In the genomic region with DNA sequence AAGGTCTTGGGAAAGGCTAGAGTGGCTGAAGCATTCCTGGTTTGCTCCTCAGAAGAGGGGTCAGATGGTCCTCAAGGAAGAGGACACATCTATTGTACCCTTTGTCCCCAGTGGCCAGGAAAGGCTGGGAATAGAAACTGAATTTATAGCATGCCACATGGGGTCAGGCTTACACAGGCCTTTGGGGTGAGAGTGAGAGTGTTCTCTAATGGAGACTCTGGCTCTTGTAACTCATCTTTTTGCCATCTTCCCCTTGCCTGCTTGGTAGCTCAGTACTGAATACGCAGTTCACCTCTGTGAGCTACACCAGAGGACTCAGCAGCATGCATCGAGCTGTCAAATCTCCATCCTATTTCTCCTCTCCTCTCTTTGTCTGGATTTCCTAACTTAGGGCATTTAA, we compare ENCODE assay signal across 9 cellular contexts.
DNase-seq lines count a peak whose midpoint lies in the region; ATAC-seq, FAIRE-seq and TF ChIP-seq lines count a peak whose summit lies in the region.
"Had no signal": no experiment of that assay in that cellular context is flagged by ENCODE, and none has a peak within 500 bp of the region (broad histone marks: within the 10 kb centered on the region; RNA-seq: fewer than 3 reads in every experiment).

No MANE protein-coding gene starts in this region.

- no peak overlapping the region for H3K18ac ChIP-seq in IMR-90 (ENCODE audit: low read depth, low read length)

- no peak overlapping the region for H2BK15ac ChIP-seq in IMR-90 (ENCODE audit: low read depth, low read length)

- no peaks in the 10 kb centered on the region for H3K9me3 ChIP-seq in IMR-90 (ENCODE audit: control insufficient read depth, insufficient read depth, low read length)
- H3K9me3 ChIP-seq in liver (ENCODE audit: control insufficient read depth in 4 of 4, low read length in 3 of 4): no peaks in the 10 kb centered on the region

- no peaks in the 10 kb centered on the region for H4K20me1 ChIP-seq in IMR-90 (ENCODE audit: insufficient read depth, low read length)

- dilution Hi-C loops in IMR-90 (cut with HindIII; ENCODE audit: low sequenced_read_pairs, unreplicated experiment): no loop called here

- DNase-seq in D721Med (ENCODE audit: insufficient read length, low spot score) (no peak), IMR-90 (peak; percentile 23), head of caudate nucleus (no peak), lower leg skin (ENCODE audit: low spot score in 2 of 2) (no peak)
- no peak for DNase-seq in activated CD4-positive, CD25-positive, alpha-beta regulatory T cell (lab: John Stamatoyannopoulos, UW)

- no peak overlapping the region for H3K4me2 ChIP-seq in IMR-90 (ENCODE audit: low read depth, low read length)

- H3K4ac ChIP-seq in IMR-90 (ENCODE audit: low read depth, low read length): no peak overlapping the region

- no peak overlapping the region for H2AFZ ChIP-seq in IMR-90 (replicated peaks; ENCODE audit: low read length, poor library complexity)

- no peak overlapping the region for H2AK5ac ChIP-seq in IMR-90 (ENCODE audit: low read depth, low read length)

- H4K5ac ChIP-seq in IMR-90 (ENCODE audit: low read depth, low read length): no peak overlapping the region

- no peak overlapping the region for H3K4me3 ChIP-seq in IMR-90 (ENCODE audit: insufficient read depth, low read depth, low read length)
- no peak overlapping the region for H3K4me3 ChIP-seq in liver (ENCODE audit: low read depth in 1 of 3, low read length in 3 of 3)
- H3K4me3 ChIP-seq in lower leg skin (ENCODE audit: low read depth, poor library complexity, severe bottlenecking): no peak overlapping the region
- H3K4me3 ChIP-seq: SK-N-MC had no signal

- no peak overlapping the region for H4K8ac ChIP-seq in IMR-90 (ENCODE audit: low read depth in 2 of 2, low read length in 2 of 2)

- TF ChIP-seq RAD21 in IMR-90 (IDR thresholded peaks at IDR 0.05; ENCODE audit: low read length) (peak; percentile 72), liver (IDR thresholded peaks at IDR 0.05) (peak; percentile 73 to 82)

- H3K79me1 ChIP-seq in IMR-90 (ENCODE audit: low read depth in 1 of 2, low read length in 2 of 2): no peaks in the 10 kb centered on the region

- no peak overlapping the region for H2AK9ac ChIP-seq in IMR-90 (replicated peaks; ENCODE audit: low read depth, low read length, poor library complexity)

- no CpG with 5 or more reads among the region's 2 CpGs for WGBS in IMR-90 (ENCODE audit: extremely low coverage in 2 of 2, insufficient read length in 1 of 2), 2 experiments
- WGBS in liver: 97% methylated on average over 2 of the region's 2 CpGs
- WGBS in lower leg skin, 2 donors: 87 to 88% methylated on average over 2 of the region's 2 CpGs

- H2BK5ac ChIP-seq in IMR-90 (ENCODE audit: low read depth, low read length, poor library complexity, severe bottlenecking): no peak overlapping the region

- H3K27ac ChIP-seq in IMR-90 (ENCODE audit: insufficient read depth, low read length) (no peak overlapping the region), VCaP (no peak overlapping the region), liver (ENCODE audit: low read depth in 1 of 2, low read length in 2 of 2) (no peak overlapping the region)
- H3K27ac ChIP-seq: SK-N-MC had no signal

- POLR2A ChIA-PET in IMR-90 (lab: Charles Lee; ENCODE audit: unreplicated experiment): no interaction called here

- H3K27me3 ChIP-seq in IMR-90 (ENCODE audit: control insufficient read depth, insufficient read depth, low read length): peaks cover 58% of the 10 kb centered on the region
- no peaks in the 10 kb centered on the region for H3K27me3 ChIP-seq in liver (ENCODE audit: control insufficient read depth in 4 of 4, insufficient read depth in 4 of 4, low read length in 3 of 4)

- H3K9ac ChIP-seq in IMR-90 (ENCODE audit: low read depth, low read length): no peak overlapping the region
- H3K9ac ChIP-seq in liver (ENCODE audit: low read depth in 1 of 2, low read length in 2 of 2): no peak overlapping the region

- H3K4me1 ChIP-seq in IMR-90 (ENCODE audit: control insufficient read depth, insufficient read depth, low read length) (no peaks in the 10 kb centered on the region), liver (ENCODE audit: control insufficient read depth in 4 of 4, insufficient read depth in 4 of 4, low read length in 3 of 4) (peaks cover 0 to 3% (median 0%) of the 10 kb centered on the region in 4 donors)

- no peak overlapping the region for H4K91ac ChIP-seq in IMR-90 (ENCODE audit: insufficient read depth, low read depth, low read length)

- H3K9me1 ChIP-seq in IMR-90 (ENCODE audit: insufficient read depth, low read length): no peaks in the 10 kb centered on the region

- FAIRE-seq in D721Med (lab: Jason Lieb, UNC): no peak

- ATAC-seq in IMR-90 (ENCODE audit: low read depth) (no peak; the same call in 1 of the 2 replicates), GM21737 (IDR thresholded peaks at IDR 0.05; ENCODE audit: unreplicated experiment) (no peak)

- H3K23ac ChIP-seq in IMR-90 (ENCODE audit: low read depth, low read length): no peak overlapping the region

- TF ChIP-seq POLR2A in IMR-90 (IDR thresholded peaks at IDR 0.05; ENCODE audit: low read depth, low read length): no peak
- no peak for TF ChIP-seq POLR2A in lower leg skin (IDR thresholded peaks at IDR 0.05)

- TF ChIP-seq CTCF in D721Med (IDR thresholded peaks at IDR 0.05; ENCODE audit: insufficient read depth, missing control alignments) (peak; percentile 31), IMR-90 (conservative IDR thresholded peaks at IDR 0.05; ENCODE audit: low read depth, low read length) (peak; percentile 45), VCaP (conservative IDR thresholded peaks at IDR 0.05) (peak; percentile 66), liver (IDR thresholded peaks at IDR 0.05; ENCODE audit: low read depth, low read length, missing input control) (peak; percentile 34), lower leg skin (IDR thresholded peaks at IDR 0.05) (no peak)

- no peak overlapping the region for H2BK20ac ChIP-seq in IMR-90 (ENCODE audit: low read depth, low read length)

- in situ Hi-C loops in IMR-90 (cut with MboI; ENCODE audit: low sequenced_read_pairs): no loop called here

- H3K36me3 ChIP-seq in IMR-90 (ENCODE audit: control insufficient read depth, insufficient read depth, low read length): no peaks in the 10 kb centered on the region
- H3K36me3 ChIP-seq in liver (ENCODE audit: control insufficient read depth in 4 of 4, insufficient read depth in 3 of 4, low read depth in 1 of 4, low read length in 3 of 4): peaks cover 0 to 4% (median 2%) of the 10 kb centered on the region in 4 donors

- BruUV-seq in IMR-90 (replicated peaks; lab: Mats Ljungman, UMichigan): no TSS peak

- no peak overlapping the region for H3K56ac ChIP-seq in IMR-90 (ENCODE audit: extremely low read depth, insufficient read depth, low read length)

- H2BK120ac ChIP-seq in IMR-90 (ENCODE audit: low read depth, low read length): no peak overlapping the region

- CTCF ChIA-PET in IMR-90 (lab: Yijun Ruan, JAX): interaction anchor here (0.7 to 1.8 kb wide), 2 partner anchors 263 to 321 kb away, joined by 3 to 7 read pairs; no protein-coding TSS in a partner anchor

- intact Hi-C loops in IMR-90 (cut with micrococcal nuclease): loop anchor here (1.0 kb wide), 1 partner anchor 321 kb away; no protein-coding TSS in a partner anchor
- intact Hi-C loops in head of caudate nucleus (cut with DNase I): no loop called here
- intact Hi-C loops in lower leg skin (cut with DNase I; ENCODE audit: low total_unique reads): no loop called here

- H3K14ac ChIP-seq in IMR-90 (replicated peaks; ENCODE audit: low read depth, low read length): no peak overlapping the region

TF ChIP-seq in IMR-90, 13 proteins besides CTCF, POLR2A, EP300 and RAD21 (continues in another document):
- TF ChIP-seq CHD1 (IDR thresholded peaks at IDR 0.05; ENCODE audit: low read depth, low read length) (no peak), SMC3 (IDR thresholded peaks at IDR 0.05; ENCODE audit: low read depth, low read length) (peak; percentile 43; the same call in 1 of the 2 replicates), BHLHE40 (IDR thresholded peaks at IDR 0.05; ENCODE audit: low read depth, low read length) (no peak), RFX5 (IDR thresholded peaks at IDR 0.05; ENCODE audit: low read depth, low read length) (no peak), MAZ (IDR thresholded peaks at IDR 0.05; ENCODE audit: borderline replicate concordance, low read depth, low read length) (no peak)
- TF ChIP-seq, protein P1, sequence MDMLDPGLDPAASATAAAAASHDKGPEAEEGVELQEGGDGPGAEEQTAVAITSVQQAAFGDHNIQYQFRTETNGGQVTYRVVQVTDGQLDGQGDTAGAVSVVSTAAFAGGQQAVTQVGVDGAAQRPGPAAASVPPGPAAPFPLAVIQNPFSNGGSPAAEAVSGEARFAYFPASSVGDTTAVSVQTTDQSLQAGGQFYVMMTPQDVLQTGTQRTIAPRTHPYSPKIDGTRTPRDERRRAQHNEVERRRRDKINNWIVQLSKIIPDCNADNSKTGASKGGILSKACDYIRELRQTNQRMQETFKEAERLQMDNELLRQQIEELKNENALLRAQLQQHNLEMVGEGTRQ (IDR thresholded peaks at IDR 0.05; ENCODE audit: low read depth, low read length): no peak

TF ChIP-seq in liver, 16 proteins besides CTCF, POLR2A, EP300 and RAD21 (continues in another document):
- TF ChIP-seq GABPA (IDR thresholded peaks at IDR 0.05 in 1 of 2, conservative IDR thresholded peaks at IDR 0.05 in 1 of 2) (no peak), TAF1 (conservative IDR thresholded peaks at IDR 0.05) (no peak), NR2F2 (IDR thresholded peaks at IDR 0.05) (no peak), SP1 (IDR thresholded peaks at IDR 0.05) (no peak)

Comparison
In these comparisons a context has a peak if more than half of its experiments do, and no peak if none do; other contexts are left out.
1. CTCF ChIP-seq: peak in D721Med (single experiment), IMR-90 (single experiment), VCaP (single experiment) and liver (single experiment); none in lower leg skin (0 of 3).